Comparison of ENCODE assay signal across 1 cellular context in genomic region chr11:122724520-122724919, GRCh38.
TF ChIP-seq lines count a peak whose summit lies in the region.

No MANE protein-coding gene starts in this region.

TF ChIP-seq in WTC11, 78 proteins besides CTCF, POLR2A, EP300 and RAD21 (continued from another document):
- TF ChIP-seq ZBTB43 (CRISPR knock-in tag; IDR thresholded peaks at IDR 0.05), result no peak
